Comparison of ENCODE assay signal across 1 cellular context in genomic region chr4:22661443-22661842, GRCh38.
TF ChIP-seq lines count a peak whose summit lies in the region.

No MANE protein-coding gene starts in this region.

TF ChIP-seq in HepG2, 621 proteins besides CTCF, POLR2A, EP300 and RAD21:
- no peak for TF ChIP-seq PCBP2 (optimal IDR thresholded peaks at IDR 0.05; ENCODE audit: low read depth, low read length, poor library complexity, severe bottlenecking)
- no peak for TF ChIP-seq ZNF614 (CRISPR knock-in tag; IDR thresholded peaks at IDR 0.05; ENCODE audit: borderline replicate concordance)
- no peak for TF ChIP-seq MYC (CRISPR knock-in tag; IDR thresholded peaks at IDR 0.05; ENCODE audit: borderline replicate concordance)
- no peak for TF ChIP-seq ZNF670 (CRISPR knock-in tag; IDR thresholded peaks at IDR 0.05; ENCODE audit: borderline replicate concordance)
- no peak for TF ChIP-seq HINFP (CRISPR knock-in tag; IDR thresholded peaks at IDR 0.05; ENCODE audit: low read depth)
- TF ChIP-seq ESRRA (CRISPR knock-in tag; IDR thresholded peaks at IDR 0.05; ENCODE audit: low read depth) = no peak
- TF ChIP-seq SOX13 (IDR thresholded peaks at IDR 0.05) = no peak
- TF ChIP-seq SOX13 (CRISPR knock-in tag; conservative IDR thresholded peaks at IDR 0.05 in 1 of 2, IDR thresholded peaks at IDR 0.05 in 1 of 2) = no peak
- no peak for TF ChIP-seq ZNF430 (CRISPR knock-in tag; IDR thresholded peaks at IDR 0.05)
- TF ChIP-seq RARA (CRISPR knock-in tag; IDR thresholded peaks at IDR 0.05) = no peak
- no peak for TF ChIP-seq FOXC1 (CRISPR knock-in tag; IDR thresholded peaks at IDR 0.05; ENCODE audit: borderline replicate concordance)
